In genomic region chr4:108210989-108211725, GRCh38 we compare ENCODE assay signal across 19 cellular contexts. TPM values are rescaled to one million over a fixed set of nuclear protein-coding genes. Genes with fewer than 3 reads are reported as not detected.
A peak's percentile ranks its signal among the peaks of the same experiment; 100 is the strongest.
DNase-seq lines count a peak whose midpoint lies in the region; ATAC-seq and TF ChIP-seq lines count a peak whose summit lies in the region.
"Had no signal": no experiment of that assay in that cellular context is flagged by ENCODE, and none has a peak within 500 bp of the region (broad histone marks: within the 10 kb centered on the region; RNA-seq: fewer than 3 reads in every experiment).

No MANE protein-coding gene starts in this region.

- dilution Hi-C loops in mammary epithelial cell (cut with HindIII; ENCODE audit: low sequenced_read_pairs) = no loop called here

- ATAC-seq in Panc1 = no peak
- ATAC-seq in HG02588 (IDR thresholded peaks at IDR 0.05; ENCODE audit: unreplicated experiment) = no peak
- ATAC-seq in GM19035 (IDR thresholded peaks at IDR 0.05; ENCODE audit: unreplicated experiment) = no peak
- no peak for ATAC-seq in GM18907 (IDR thresholded peaks at IDR 0.05; ENCODE audit: unreplicated experiment)

- in situ Hi-C loops in mammary epithelial cell (cut with MboI; ENCODE audit: low sequenced_read_pairs in 2 of 2) = no loop called here
- in situ Hi-C loops in Panc1 (cut with HindIII; ENCODE audit: low pct_unique_long_range_greater_than_20kb, low sequenced_read_pairs) = no loop called here

- BruUV-seq in mammary epithelial cell (replicated peaks; lab: Mats Ljungman, UMichigan) (no TSS peak), MCF 10A (replicated peaks; lab: Mats Ljungman, UMichigan) (no TSS peak), Panc1 (replicated peaks; lab: Mats Ljungman, UMichigan) (no TSS peak)

- no peaks in the 10 kb centered on the region for H3K36me3 Mint-ChIP-seq in MCF 10A (ENCODE audit: insufficient read depth, unreplicated experiment)

- peak; percentile 24 for DNase-seq in mammary epithelial cell
- DNase-seq in MCF 10A (ENCODE audit: unreplicated experiment) = no peak
- DNase-seq in Panc1 (ENCODE audit: low read depth, low spot score) = peak; percentile 38
- DNase-seq in epithelial cell of proximal tubule (ENCODE audit: low read depth) = peak; percentile 22
- no peak for DNase-seq in HuH-7.5 (ENCODE audit: low spot score)
- DNase-seq: activated gamma-delta T cell; colonic mucosa; erythroblast; glutamatergic neuron; NCI-H1105; NCI-H2107; ovary; Right ventricle myocardium superior; stimulated activated CD4-positive, alpha-beta T cell treated with anti-CD3 and anti-CD28 coated beads, Interleukin-4, amount 100 ng/mL, for 1 hour; T-helper 1 cell had no signal

- H3K4me1 ChIP-seq in mammary epithelial cell (ENCODE audit: insufficient read depth, low read length) (no peaks in the 10 kb centered on the region), Panc1 (ENCODE audit: control insufficient read depth, insufficient read depth, low read length) (no peaks in the 10 kb centered on the region)
- H3K4me1 ChIP-seq: colonic mucosa had no signal

- intact Hi-C loops in mammary epithelial cell (cut with micrococcal nuclease) (no loop called here), MCF 10A (cut with micrococcal nuclease) (no loop called here), Panc1 (cut with micrococcal nuclease; ENCODE audit: unreplicated experiment) (no loop called here)

- H3K27me3 Mint-ChIP-seq in MCF 10A (ENCODE audit: insufficient read depth, unreplicated experiment) = peaks cover 10% of the 10 kb centered on the region

- no peaks in the 10 kb centered on the region for H3K9me3 ChIP-seq in mammary epithelial cell (replicated peaks; ENCODE audit: insufficient read depth, low read length)
- H3K9me3 ChIP-seq in Panc1 (ENCODE audit: control insufficient read depth, insufficient read depth, low read depth, low read length) = no peaks in the 10 kb centered on the region
- H3K9me3 ChIP-seq: colonic mucosa, ovary had no signal

- H3K4me3 ChIP-seq in mammary epithelial cell (replicated peaks in 1 of 3; ENCODE audit: insufficient read depth in 1 of 3, low read depth in 2 of 3, low read length in 3 of 3) = no peak overlapping the region
- H3K4me3 ChIP-seq in Panc1 (ENCODE audit: low read depth in 2 of 2, low read length in 2 of 2) = no peak overlapping the region
- no peak overlapping the region for H3K4me3 ChIP-seq in epithelial cell of proximal tubule (ENCODE audit: low read depth, low read length)
- H3K4me3 ChIP-seq: colonic mucosa, ovary had no signal

- no peaks in the 10 kb centered on the region for H4K20me1 ChIP-seq in mammary epithelial cell (ENCODE audit: insufficient read depth, low read length)

- no peaks in the 10 kb centered on the region for H3K4me1 Mint-ChIP-seq in MCF 10A (ENCODE audit: insufficient read depth, unreplicated experiment)

- H3K4me3 Mint-ChIP-seq in MCF 10A (ENCODE audit: unreplicated experiment) = no peak overlapping the region

- no peak overlapping the region for H3K4me2 ChIP-seq in mammary epithelial cell (ENCODE audit: insufficient read depth, low read depth, low read length)
- H3K4me2 ChIP-seq: KMS-11 had no signal

- POLR2A ChIA-PET in MCF 10A (lab: Yijun Ruan, JAX) = no interaction called here
- POLR2A ChIA-PET in Panc1 (lab: Charles Lee) = no interaction called here

- no peak overlapping the region for H3K27ac Mint-ChIP-seq in MCF 10A (ENCODE audit: low read depth, unreplicated experiment)

- H3K36me3 ChIP-seq in mammary epithelial cell (ENCODE audit: insufficient read depth, low read length) = no peaks in the 10 kb centered on the region
- no peaks in the 10 kb centered on the region for H3K36me3 ChIP-seq in Panc1 (ENCODE audit: control insufficient read depth, insufficient read depth, low read length)
- H3K36me3 ChIP-seq: colonic mucosa, ovary had no signal

- H2AFZ ChIP-seq in mammary epithelial cell (ENCODE audit: low read depth, low read length) = no peak overlapping the region

- H3K27ac ChIP-seq in mammary epithelial cell (ENCODE audit: insufficient read depth, low read depth, low read length) (no peak overlapping the region), Panc1 (ENCODE audit: low read length) (no peak overlapping the region)
- H3K27ac ChIP-seq: colonic mucosa, KMS-11, ovary had no signal

- 65% methylated on average over 3 of the region's 3 CpGs for WGBS in mammary epithelial cell (ENCODE audit: low coverage, missing lambda C conversion rate)

- TF ChIP-seq CTCF in mammary epithelial cell (conservative IDR thresholded peaks at IDR 0.05 in 1 of 2, IDR thresholded peaks at IDR 0.05 in 1 of 2; ENCODE audit: extremely low read depth in 1 of 2, insufficient read depth in 1 of 2, low read depth in 1 of 2, low read length in 2 of 2) (no peak), MCF 10A (IDR thresholded peaks at IDR 0.05; ENCODE audit: unreplicated experiment) (no peak), Panc1 (IDR thresholded peaks at IDR 0.05) (no peak), epithelial cell of proximal tubule (conservative IDR thresholded peaks at IDR 0.05; ENCODE audit: low read depth, low read length) (no peak)

- no peak overlapping the region for H3K9ac ChIP-seq in mammary epithelial cell (ENCODE audit: insufficient read depth, low read length)
- H3K9ac ChIP-seq: KMS-11 had no signal

- no peaks in the 10 kb centered on the region for H3K79me2 ChIP-seq in mammary epithelial cell (ENCODE audit: insufficient read depth, low read length)

- CTCF ChIA-PET in mammary epithelial cell (lab: Charles Lee; ENCODE audit: low non-redundant PET) (no interaction called here), MCF 10A (lab: Yijun Ruan, JAX) (no interaction called here), Panc1 (lab: Charles Lee) (no interaction called here)

- H3K27me3 ChIP-seq in mammary epithelial cell (ENCODE audit: insufficient read depth, low read length) (peaks cover 2% of the 10 kb centered on the region), Panc1 (ENCODE audit: control insufficient read depth, insufficient read depth, low read length) (0 out of 2 replicates have a peak, but pooled peaks cover 2% of the 10 kb centered on the region)
- H3K27me3 ChIP-seq: colonic mucosa, ovary had no signal

- H3K9me3 Mint-ChIP-seq in MCF 10A (ENCODE audit: unreplicated experiment) = no peaks in the 10 kb centered on the region

RNA-seq across cellular contexts. Expression of gene LEF1, which starts 42.4 kb away (rescaled TPM):
- total RNA-seq in mammary epithelial cell (1 to 10 TPM in 1 of 2 donors, under 1 TPM in 1; 0.67 to 4.0 TPM), MCF 10A (2022) (2.0 and 3.0 TPM in 2 replicates), Panc1 (2021; ENCODE audit: unreplicated experiment) (0.54 TPM), epithelial cell of proximal tubule (1.2 and 4.2 TPM in 2 replicates)
- polyA plus RNA-seq in mammary epithelial cell = 0.53 TPM
- 11.4 TPM for polyA minus RNA-seq in mammary epithelial cell
- polyA plus RNA-seq in Panc1 (2012; ENCODE audit: insufficient read length) = 0.21 TPM

Comparison
In these comparisons a context has a peak if more than half of its experiments do, and no peak if none do; other contexts are left out.
1. DNase-seq: peak in mammary epithelial cell (single experiment), Panc1 (single experiment) and epithelial cell of proximal tubule (single experiment); none in MCF 10A (single experiment) and HuH-7.5 (single experiment).